In the genomic region with DNA sequence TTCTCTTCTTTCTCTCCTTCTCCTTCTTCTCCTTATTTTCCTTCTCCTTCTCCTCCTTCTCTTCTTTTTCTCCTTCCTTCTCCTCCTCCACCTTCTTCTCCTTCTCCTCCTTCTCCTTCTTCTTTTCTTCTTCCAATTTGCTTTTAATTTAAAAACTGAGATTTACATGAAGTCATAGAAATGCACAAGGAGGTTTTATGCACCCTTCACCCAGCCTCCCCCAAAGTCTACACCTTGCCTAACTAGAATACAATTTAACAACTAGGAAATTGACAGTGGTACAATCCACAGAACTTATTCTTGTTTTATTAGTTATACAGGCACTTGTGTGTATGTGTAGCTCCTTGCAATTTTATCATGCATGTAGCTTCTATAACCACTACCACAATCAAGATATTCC, we compare ENCODE assay signal across 34 cellular contexts.
"Had no signal": no experiment of that assay in that cellular context is flagged by ENCODE, and none has a peak within 500 bp of the region (broad histone marks: within the 10 kb centered on the region; RNA-seq: fewer than 3 reads in every experiment).

No MANE protein-coding gene starts in this region.

- DNase-seq: activated effector memory CD4-positive, alpha-beta T cell treated with anti-CD3 and anti-CD28 coated beads, Interleukin-2, amount 50 U/mL, for 16 hours; activated effector memory CD4-positive, alpha-beta T cell treated with Interleukin-2 at 50 U/mL for 16 hours; activated gamma-delta T cell; activated gamma-delta T cell treated with Interleukin-2 at 50 U/mL for 16 hours; activated naive CD4-positive, alpha-beta T cell; activated naive CD4-positive, alpha-beta T cell treated with anti-CD3 and anti-CD28 coated beads for 36 hours; activated naive CD4-positive, alpha-beta T cell treated with anti-CD3 and anti-CD28 coated beads, Interleukin-2, amount 10 ng/mL, durations not matched to agents 7 days and 5 days; activated naive CD4-positive, alpha-beta T cell treated with anti-CD3 and anti-CD28 coated beads, Interleukin-2, amount 50 U/mL, for 16 hours; activated naive CD4-positive, alpha-beta T cell treated with Interleukin-2 at 50 U/mL for 16 hours; activated naive CD8-positive, alpha-beta T cell treated with anti-CD3 and anti-CD28 coated beads for 36 hours; activated naive CD8-positive, alpha-beta T cell treated with anti-CD3 and anti-CD28 coated beads, Interleukin-2, amount 10 ng/mL, durations not matched to agents 7 days and 5 days; activated naive CD8-positive, alpha-beta T cell treated with anti-CD3 and anti-CD28 coated beads, Interleukin-2, amount 50 U/mL, for 24 hours; activated T-cell treated with anti-CD3 and anti-CD28 coated beads, Interleukin-2, amount 50 U/mL, for 1 hour; activated T-cell treated with anti-CD3 and anti-CD28 coated beads, Interleukin-2, amount 50 U/mL, for 24 hours; activated T-cell treated with anti-CD3 and anti-CD28 coated beads, Interleukin-2, amount 50 U/mL, for 4 hours; activated T-cell treated with anti-CD3 and anti-CD28 coated beads, Interleukin-2, amount 50 U/mL, for 48 hours; activated T-cell treated with anti-CD3 and anti-CD28 coated beads, Interleukin-2, amount 50 U/mL, for 72 hours; adrenal gland; amniotic stem cell; amygdala; anterior cingulate cortex; aorta; body of pancreas; brain microvascular endothelial cell; caudate nucleus; central memory CD4-positive, alpha-beta T cell; cerebellar nuclear complex had no signal

- FAIRE-seq: astrocyte, bronchial epithelial cell had no signal

- H3K27me3 ChIP-seq: adrenal gland, ascending aorta, body of pancreas, brain microvascular endothelial cell, breast epithelium, cardiac muscle cell had no signal

- H3K4me3 ChIP-seq: adrenal gland, ascending aorta, body of pancreas, breast epithelium, cardiac muscle cell had no signal

- H3K27ac ChIP-seq: adrenal gland, ascending aorta, body of pancreas, brain microvascular endothelial cell, breast epithelium, cardiac muscle cell had no signal

- H3K4me1 ChIP-seq: adrenal gland, ascending aorta, body of pancreas, breast epithelium had no signal

- H3K36me3 ChIP-seq: adrenal gland, ascending aorta, brain microvascular endothelial cell, breast epithelium, cardiac muscle cell had no signal

- H3K9me3 ChIP-seq: adrenal gland, ascending aorta, body of pancreas, breast epithelium had no signal

- ATAC-seq: activated naive CD4-positive, alpha-beta T cell treated with anti-CD3 and anti-CD28 coated beads, Interleukin-2, amount 50 U/mL, for 72 hours; activated naive CD8-positive, alpha-beta T cell treated with anti-CD3 and anti-CD28 coated beads, Interleukin-2, amount 50 U/mL, for 24 hours; activated T-cell treated with anti-CD3 and anti-CD28 coated beads, Interleukin-2, amount 50 U/mL, for 4 hours; activated T-cell treated with anti-CD3 and anti-CD28 coated beads, Interleukin-2, amount 50 U/mL, for 72 hours; activated T-helper 17 cell treated with anti-CD3 and anti-CD28 coated beads, Interleukin-2, amount 50 U/mL, for 72 hours; body of pancreas had no signal
